ENCODE assay signal across 18 cellular contexts in genomic region chr3:133503409-133503808, GRCh38.
A peak's percentile ranks its signal among the peaks of the same experiment; 100 is the strongest.
DNase-seq lines count a peak whose midpoint lies in the region; ATAC-seq, FAIRE-seq and TF ChIP-seq lines count a peak whose summit lies in the region.
"Had no signal": no experiment of that assay in that cellular context is flagged by ENCODE, and none has a peak within 500 bp of the region (broad histone marks: within the 10 kb centered on the region; RNA-seq: fewer than 3 reads in every experiment).

No MANE protein-coding gene starts in this region.

- no peak overlapping the region for H3K9ac ChIP-seq in H1 (replicated peaks in 1 of 4; ENCODE audit: extremely low read depth in 1 of 4, low read depth in 3 of 4, low read length in 3 of 4)

- H4K5ac ChIP-seq in H1 (ENCODE audit: insufficient read length, low read depth, low read length) = no peak overlapping the region

- H3K4me1 ChIP-seq in H1 (replicated peaks in 1 of 4; ENCODE audit: control insufficient read depth in 3 of 4, insufficient read depth in 4 of 4, low read length in 3 of 4) (no peaks in the 10 kb centered on the region), foreskin keratinocyte (no peaks in the 10 kb centered on the region)
- H3K4me1 ChIP-seq: BE2C, HAP-1 had no signal

- intact Hi-C loops in activated CD4-positive, alpha-beta T cell treated with anti-CD3 and anti-CD28 coated beads for 36 hours (cut with DNase I, micrococcal nuclease) = no loop called here

- ATAC-seq in foreskin keratinocyte (peak; percentile 82), HG03159 (IDR thresholded peaks at IDR 0.05; ENCODE audit: unreplicated experiment) (no peak)
- ATAC-seq in activated CD4-positive, alpha-beta T cell treated with anti-CD3 and anti-CD28 coated beads for 36 hours = no peak

- no peak for TF ChIP-seq EP300 in H1 (IDR thresholded peaks at IDR 0.05; ENCODE audit: borderline replicate concordance in 1 of 2, low read depth in 2 of 2, low read length in 2 of 2)

- peak overlapping the region; percentile 20; the same call in 1 of the 2 replicates for H4K8ac ChIP-seq in H1 (ENCODE audit: extremely low read depth, insufficient read depth, low read length)

- POLR2A ChIA-PET in H1 (lab: Charles Lee; ENCODE audit: partially characterized antibody) = no interaction called here
- POLR2A ChIA-PET in activated CD4-positive, alpha-beta T cell treated with anti-CD3 and anti-CD28 coated beads for 36 hours (lab: Charles Lee) = no interaction called here

- CTCF ChIA-PET in H1 (lab: Charles Lee; ENCODE audit: partially characterized antibody) = interaction anchor here (1.0 kb wide), 1 partner anchor 12 kb away, joined by 3 read pairs; no protein-coding TSS in a partner anchor
- CTCF ChIA-PET in activated CD4-positive, alpha-beta T cell treated with anti-CD3 and anti-CD28 coated beads for 36 hours (lab: Charles Lee) = interaction anchor here (0.5 to 1.2 kb wide), 3 partner anchors 12 to 786 kb away, joined by 3 to 4 read pairs (median 3); no protein-coding TSS in a partner anchor

- DNase-seq in amniotic epithelial cell (ENCODE audit: low read depth) = peak; percentile 10
- DNase-seq in H1 (ENCODE audit: low read depth in 1 of 2, low spot score in 2 of 2) = no peak
- peak in 1 of 2 donors; percentile 33 for DNase-seq in foreskin keratinocyte
- no peak for DNase-seq in chondrocyte (ENCODE audit: low spot score)
- no peak for DNase-seq in stimulated activated CD4-positive, alpha-beta T cell treated with anti-CD3 and anti-CD28 coated beads, Interleukin-4, amount 100 ng/mL, for 4 hours
- no peak for DNase-seq in activated CD4-positive, alpha-beta T cell treated with anti-CD3 and anti-CD28 coated beads for 36 hours
- DNase-seq: ACHN; BE2C; C1 segment of cervical spinal cord; Caco-2; CD4-positive, alpha-beta T cell; DMS153; DMS79; GF-D8 had no signal

- no peak overlapping the region for H3K27ac Mint-ChIP-seq in chondrocyte (ENCODE audit: unreplicated experiment)
- H3K27ac Mint-ChIP-seq in activated CD4-positive, alpha-beta T cell treated with anti-CD3 and anti-CD28 coated beads for 36 hours = no peak overlapping the region
- H3K27ac Mint-ChIP-seq: CD4-positive, alpha-beta T cell had no signal

- H4K91ac ChIP-seq in H1 (replicated peaks; ENCODE audit: insufficient read length, low read length) = no peak overlapping the region

- H2BK15ac ChIP-seq in H1 (ENCODE audit: low read length) = no peak overlapping the region

- TF ChIP-seq CTCF in H1 (IDR thresholded peaks at IDR 0.05; ENCODE audit: control extremely low read depth in 1 of 3, insufficient read depth in 1 of 3, low read depth in 1 of 3, low read length in 3 of 3) (no peak), foreskin keratinocyte (conservative IDR thresholded peaks at IDR 0.05) (no peak), chondrocyte (IDR thresholded peaks at IDR 0.05) (no peak)

- TF ChIP-seq RAD21 in H1 (IDR thresholded peaks at IDR 0.05 in 1 of 2, conservative IDR thresholded peaks at IDR 0.05 in 1 of 2; ENCODE audit: low read depth in 2 of 2, low read length in 2 of 2) = no peak

- no peaks in the 10 kb centered on the region for H3K79me1 ChIP-seq in H1 (ENCODE audit: low read depth, low read length)

- H3K23ac ChIP-seq in H1 (ENCODE audit: insufficient read length) = no peak overlapping the region

- no peak overlapping the region for H2BK120ac ChIP-seq in H1 (replicated peaks; ENCODE audit: low read depth, low read length)

- no peak overlapping the region for H2AFZ ChIP-seq in H1 (ENCODE audit: low read length)

- H3K27ac ChIP-seq in H1 (ENCODE audit: low read depth, low read length) (no peak overlapping the region), foreskin keratinocyte (no peak overlapping the region)

- H3K79me2 ChIP-seq in H1 (ENCODE audit: control insufficient read depth in 1 of 2, insufficient read depth in 2 of 2, low read length in 2 of 2) = no peaks in the 10 kb centered on the region

- H3K14ac ChIP-seq in H1 (ENCODE audit: insufficient read length) = no peak overlapping the region

- no peak overlapping the region for H3K4me3 Mint-ChIP-seq in chondrocyte (ENCODE audit: unreplicated experiment)
- no peak overlapping the region for H3K4me3 Mint-ChIP-seq in activated CD4-positive, alpha-beta T cell treated with anti-CD3 and anti-CD28 coated beads for 36 hours
- H3K4me3 Mint-ChIP-seq: CD4-positive, alpha-beta T cell had no signal

- H3K23me2 ChIP-seq in H1 (ENCODE audit: low read depth, low read length) = no peaks in the 10 kb centered on the region

- no peak overlapping the region for H3K18ac ChIP-seq in H1 (ENCODE audit: extremely low read depth, low read length)

- no peak overlapping the region for H2BK5ac ChIP-seq in H1 (ENCODE audit: low read depth, low read length)

- no peak for FAIRE-seq in H1 (lab: Jason Lieb, UNC)
- FAIRE-seq: A204.1, D721Med had no signal

- H3K4ac ChIP-seq in H1 (replicated peaks; ENCODE audit: insufficient read length, low read depth, low read length) = no peak overlapping the region

- no peak overlapping the region for H2BK12ac ChIP-seq in H1 (ENCODE audit: low read depth, low read length)

- H3K36me3 Mint-ChIP-seq in chondrocyte (ENCODE audit: low read depth) = no peaks in the 10 kb centered on the region
- H3K36me3 Mint-ChIP-seq in activated CD4-positive, alpha-beta T cell treated with anti-CD3 and anti-CD28 coated beads for 36 hours (ENCODE audit: low read depth) = no peaks in the 10 kb centered on the region

- no peaks in the 10 kb centered on the region for H3K36me3 ChIP-seq in H1 (ENCODE audit: control insufficient read depth in 2 of 4, insufficient read depth in 4 of 4, low read length in 3 of 4)
- H3K36me3 ChIP-seq: BE2C, HAP-1 had no signal

- 100% methylated on average over 1 of the region's 1 CpG; no CpG with 5 or more reads in 1 of the 2 experiments for WGBS in H1 (ENCODE audit: extremely low coverage in 1 of 2, insufficient coverage in 1 of 2, insufficient read length in 1 of 2, insufficient replicate concordance in 2 of 2, low coverage in 1 of 2, low lambda C conversion rate in 2 of 2, missing lambda C conversion rate in 1 of 2), 2 experiments

- H3K4me3 ChIP-seq in H1 (ENCODE audit: extremely low read depth in 1 of 4, insufficient read depth in 2 of 4, low read depth in 3 of 4, low read length in 4 of 4) = no peak overlapping the region
- H3K4me3 ChIP-seq: HAP-1 had no signal

- no peaks in the 10 kb centered on the region for H3K9me3 Mint-ChIP-seq in chondrocyte (ENCODE audit: low read depth)
- H3K9me3 Mint-ChIP-seq in activated CD4-positive, alpha-beta T cell treated with anti-CD3 and anti-CD28 coated beads for 36 hours (ENCODE audit: low read depth) = no peaks in the 10 kb centered on the region
- H3K9me3 Mint-ChIP-seq: CD4-positive, alpha-beta T cell had no signal

- TF ChIP-seq POLR2A in H1 (IDR thresholded peaks at IDR 0.05; ENCODE audit: control extremely low read depth in 1 of 2, low read depth in 2 of 2, low read length in 2 of 2) = no peak

- H3K9me3 ChIP-seq in H1 (ENCODE audit: insufficient read depth in 2 of 2, low read depth in 1 of 2, low read length in 1 of 2) = no peaks in the 10 kb centered on the region
- H3K9me3 ChIP-seq: BE2C, Caco-2, HAP-1 had no signal

- H4K20me1 ChIP-seq in H1 (replicated peaks in 1 of 2; ENCODE audit: control insufficient read depth in 1 of 2, insufficient read depth in 2 of 2, low read length in 2 of 2) = no peaks in the 10 kb centered on the region

- no peak overlapping the region for H3K4me2 ChIP-seq in H1 (ENCODE audit: insufficient read depth in 1 of 2, low read depth in 2 of 2, low read length in 2 of 2)

- H3K56ac ChIP-seq in H1 (replicated peaks; ENCODE audit: insufficient read length, low read depth, low read length) = no peak overlapping the region

- peaks cover 23% of the 10 kb centered on the region for H3K4me1 Mint-ChIP-seq in chondrocyte (ENCODE audit: low read depth)
- peaks cover 24% of the 10 kb centered on the region for H3K4me1 Mint-ChIP-seq in activated CD4-positive, alpha-beta T cell treated with anti-CD3 and anti-CD28 coated beads for 36 hours

- no peak overlapping the region for H2BK20ac ChIP-seq in H1 (ENCODE audit: low read length)

- peaks cover 9% of the 10 kb centered on the region for H3K27me3 Mint-ChIP-seq in chondrocyte (ENCODE audit: low read depth)
- H3K27me3 Mint-ChIP-seq in activated CD4-positive, alpha-beta T cell treated with anti-CD3 and anti-CD28 coated beads for 36 hours = no peaks in the 10 kb centered on the region
- H3K27me3 Mint-ChIP-seq: CD4-positive, alpha-beta T cell had no signal

- H3K27me3 ChIP-seq in H1 (replicated peaks in 1 of 4; ENCODE audit: control insufficient read depth in 3 of 4, extremely low read depth in 1 of 4, insufficient read depth in 3 of 4, low read length in 3 of 4) = no peaks in the 10 kb centered on the region
- H3K27me3 ChIP-seq in foreskin keratinocyte = peaks cover 4% of the 10 kb centered on the region
- H3K27me3 ChIP-seq: BE2C had no signal

- no peak overlapping the region for H2AK5ac ChIP-seq in H1 (ENCODE audit: low read depth, low read length)

TF ChIP-seq in H1, 55 proteins besides CTCF, POLR2A, EP300 and RAD21:
- TF ChIP-seq RXRA (IDR thresholded peaks at IDR 0.05; ENCODE audit: insufficient read depth, low read depth, low read length) (no peak), TCF12 (IDR thresholded peaks at IDR 0.05; ENCODE audit: low read depth, low read length) (no peak), CEBPB (IDR thresholded peaks at IDR 0.05; ENCODE audit: low read depth, low read length) (no peak), SRF (IDR thresholded peaks at IDR 0.05; ENCODE audit: low read depth, low read length) (no peak), SAP30 (IDR thresholded peaks at IDR 0.05; ENCODE audit: insufficient read depth, insufficient replicate concordance, low read length) (no peak), ASH2L (IDR thresholded peaks at IDR 0.05; ENCODE audit: low read length) (no peak)
